1 cellular context compared by ENCODE assay signal in the genomic region with DNA sequence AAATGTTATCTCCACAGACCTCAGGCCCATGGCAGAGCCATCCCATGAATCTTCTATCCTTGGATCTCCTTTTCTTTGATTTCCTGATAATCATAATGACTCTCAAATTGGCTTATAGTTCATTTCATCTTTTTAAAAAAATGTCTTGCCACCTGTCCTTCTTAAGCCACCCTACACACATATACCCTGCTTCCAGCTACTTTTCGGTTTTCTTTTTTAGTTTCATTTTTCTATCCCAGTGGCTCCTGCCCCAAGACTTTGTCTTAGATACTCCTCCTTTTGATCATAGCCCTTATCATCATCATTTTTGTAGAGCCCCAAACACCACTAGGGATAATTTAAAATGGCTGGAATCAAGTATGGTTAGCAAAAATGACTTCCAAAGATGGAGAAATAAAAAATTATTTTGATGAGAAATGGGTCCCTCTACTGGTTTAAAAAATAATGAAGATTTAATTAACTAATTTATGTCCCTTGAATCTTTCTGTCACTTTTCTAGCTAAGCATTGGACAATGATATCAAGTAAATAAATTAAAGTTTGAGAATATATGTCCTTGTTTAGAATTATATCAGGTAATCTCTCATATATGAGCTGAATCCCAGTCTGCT.
TF ChIP-seq lines count a peak whose summit lies in the region.

No MANE protein-coding gene starts in this region.

TF ChIP-seq in GM23338, 12 proteins besides CTCF, POLR2A, EP300 and RAD21 (continued from another document):
- TF ChIP-seq, protein P1, sequence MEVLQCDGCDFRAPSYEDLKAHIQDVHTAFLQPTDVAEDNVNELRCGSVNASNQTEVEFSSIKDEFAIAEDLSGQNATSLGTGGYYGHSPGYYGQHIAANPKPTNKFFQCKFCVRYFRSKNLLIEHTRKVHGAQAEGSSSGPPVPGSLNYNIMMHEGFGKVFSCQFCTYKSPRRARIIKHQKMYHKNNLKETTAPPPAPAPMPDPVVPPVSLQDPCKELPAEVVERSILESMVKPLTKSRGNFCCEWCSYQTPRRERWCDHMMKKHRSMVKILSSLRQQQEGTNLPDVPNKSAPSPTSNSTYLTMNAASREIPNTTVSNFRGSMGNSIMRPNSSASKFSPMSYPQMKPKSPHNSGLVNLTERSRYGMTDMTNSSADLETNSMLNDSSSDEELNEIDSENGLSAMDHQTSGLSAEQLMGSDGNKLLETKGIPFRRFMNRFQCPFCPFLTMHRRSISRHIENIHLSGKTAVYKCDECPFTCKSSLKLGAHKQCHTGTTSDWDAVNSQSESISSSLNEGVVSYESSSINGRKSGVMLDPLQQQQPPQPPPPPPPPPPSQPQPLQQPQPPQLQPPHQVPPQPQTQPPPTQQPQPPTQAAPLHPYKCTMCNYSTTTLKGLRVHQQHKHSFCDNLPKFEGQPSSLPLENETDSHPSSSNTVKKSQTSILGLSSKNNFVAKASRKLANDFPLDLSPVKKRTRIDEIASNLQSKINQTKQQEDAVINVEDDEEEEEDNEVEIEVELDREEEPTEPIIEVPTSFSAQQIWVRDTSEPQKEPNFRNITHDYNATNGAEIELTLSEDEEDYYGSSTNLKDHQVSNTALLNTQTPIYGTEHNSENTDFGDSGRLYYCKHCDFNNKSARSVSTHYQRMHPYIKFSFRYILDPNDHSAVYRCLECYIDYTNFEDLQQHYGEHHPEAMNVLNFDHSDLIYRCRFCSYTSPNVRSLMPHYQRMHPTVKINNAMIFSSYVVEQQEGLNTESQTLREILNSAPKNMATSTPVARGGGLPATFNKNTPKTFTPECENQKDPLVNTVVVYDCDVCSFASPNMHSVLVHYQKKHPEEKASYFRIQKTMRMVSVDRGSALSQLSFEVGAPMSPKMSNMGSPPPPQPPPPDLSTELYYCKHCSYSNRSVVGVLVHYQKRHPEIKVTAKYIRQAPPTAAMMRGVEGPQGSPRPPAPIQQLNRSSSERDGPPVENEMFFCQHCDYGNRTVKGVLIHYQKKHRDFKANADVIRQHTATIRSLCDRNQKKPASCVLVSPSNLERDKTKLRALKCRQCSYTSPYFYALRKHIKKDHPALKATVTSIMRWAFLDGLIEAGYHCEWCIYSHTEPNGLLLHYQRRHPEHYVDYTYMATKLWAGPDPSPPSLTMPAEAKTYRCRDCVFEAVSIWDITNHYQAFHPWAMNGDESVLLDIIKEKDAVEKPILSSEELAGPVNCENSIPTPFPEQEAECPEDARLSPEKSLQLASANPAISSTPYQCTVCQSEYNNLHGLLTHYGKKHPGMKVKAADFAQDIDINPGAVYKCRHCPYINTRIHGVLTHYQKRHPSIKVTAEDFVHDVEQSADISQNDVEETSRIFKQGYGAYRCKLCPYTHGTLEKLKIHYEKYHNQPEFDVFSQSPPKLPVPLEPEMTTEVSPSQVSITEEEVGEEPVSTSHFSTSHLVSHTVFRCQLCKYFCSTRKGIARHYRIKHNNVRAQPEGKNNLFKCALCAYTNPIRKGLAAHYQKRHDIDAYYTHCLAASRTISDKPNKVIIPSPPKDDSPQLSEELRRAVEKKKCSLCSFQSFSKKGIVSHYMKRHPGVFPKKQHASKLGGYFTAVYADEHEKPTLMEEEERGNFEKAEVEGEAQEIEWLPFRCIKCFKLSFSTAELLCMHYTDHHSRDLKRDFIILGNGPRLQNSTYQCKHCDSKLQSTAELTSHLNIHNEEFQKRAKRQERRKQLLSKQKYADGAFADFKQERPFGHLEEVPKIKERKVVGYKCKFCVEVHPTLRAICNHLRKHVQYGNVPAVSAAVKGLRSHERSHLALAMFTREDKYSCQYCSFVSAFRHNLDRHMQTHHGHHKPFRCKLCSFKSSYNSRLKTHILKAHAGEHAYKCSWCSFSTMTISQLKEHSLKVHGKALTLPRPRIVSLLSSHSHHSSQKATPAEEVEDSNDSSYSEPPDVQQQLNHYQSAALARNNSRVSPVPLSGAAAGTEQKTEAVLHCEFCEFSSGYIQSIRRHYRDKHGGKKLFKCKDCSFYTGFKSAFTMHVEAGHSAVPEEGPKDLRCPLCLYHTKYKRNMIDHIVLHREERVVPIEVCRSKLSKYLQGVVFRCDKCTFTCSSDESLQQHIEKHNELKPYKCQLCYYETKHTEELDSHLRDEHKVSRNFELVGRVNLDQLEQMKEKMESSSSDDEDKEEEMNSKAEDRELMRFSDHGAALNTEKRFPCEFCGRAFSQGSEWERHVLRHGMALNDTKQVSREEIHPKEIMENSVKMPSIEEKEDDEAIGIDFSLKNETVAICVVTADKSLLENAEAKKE (CRISPR knock-in tag; IDR thresholded peaks at IDR 0.05): no peak
- TF ChIP-seq ZNF114 (CRISPR knock-in tag; IDR thresholded peaks at IDR 0.05): no peak
- no peak for TF ChIP-seq STAT1 (IDR thresholded peaks at IDR 0.05; ENCODE audit: unreplicated experiment)
- TF ChIP-seq ZNF331 (CRISPR knock-in tag; IDR thresholded peaks at IDR 0.05; ENCODE audit: low read depth): no peak
- TF ChIP-seq EZH2 (IDR thresholded peaks at IDR 0.05; ENCODE audit: low read depth, unreplicated experiment): no peak
- TF ChIP-seq JUNB (IDR thresholded peaks at IDR 0.05; ENCODE audit: unreplicated experiment): no peak
- TF ChIP-seq NANOG (IDR thresholded peaks at IDR 0.05; ENCODE audit: borderline replicate concordance): no peak
TF ChIP-seq in GM23338: peak in this region for 0.
